ENCODE assay signal across 1 cellular context in genomic region chr12:52212701-52213540, GRCh38.
TF ChIP-seq lines count a peak whose summit lies in the region.

No MANE protein-coding gene starts in this region.

TF ChIP-seq in HepG2, 621 proteins besides CTCF, POLR2A, EP300 and RAD21:
- TF ChIP-seq ZNF790 (CRISPR knock-in tag; IDR thresholded peaks at IDR 0.05; ENCODE audit: borderline replicate concordance): no peak
- TF ChIP-seq IKZF4 (CRISPR knock-in tag; IDR thresholded peaks at IDR 0.05; ENCODE audit: borderline replicate concordance, low read depth, not compliant biosample characterization): no peak
